In the genomic region with DNA sequence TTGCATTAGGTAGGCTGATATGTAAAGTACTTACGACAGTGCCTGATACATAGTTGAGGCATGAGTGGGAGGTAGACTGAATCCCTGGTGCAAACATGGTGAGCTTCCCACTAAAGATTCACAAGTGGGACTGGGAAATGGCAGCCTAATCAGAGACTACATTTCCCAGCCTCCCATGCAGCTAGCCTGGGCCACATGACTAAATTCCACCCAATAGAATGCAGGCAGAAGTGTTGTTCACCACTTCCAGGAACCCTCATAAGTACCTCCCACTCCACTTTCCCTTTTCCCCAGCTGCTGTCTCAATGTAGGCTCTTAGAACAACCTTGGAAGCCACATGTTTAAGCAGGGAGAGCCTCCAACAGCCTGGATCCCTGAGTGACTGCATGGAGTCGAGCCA, we compare ENCODE assay signal across 1 cellular context.
TF ChIP-seq lines count a peak whose summit lies in the region.

No MANE protein-coding gene starts in this region.

TF ChIP-seq in SK-N-SH treated with all-trans-retinoic acid at 6 μM for 48 hours, 23 proteins besides CTCF, POLR2A, EP300 and RAD21 (continued from another document):
- no peak for TF ChIP-seq ZNF565 (CRISPR knock-in tag; conservative IDR thresholded peaks at IDR 0.05; ENCODE audit: low read depth)
